In the genomic region with DNA sequence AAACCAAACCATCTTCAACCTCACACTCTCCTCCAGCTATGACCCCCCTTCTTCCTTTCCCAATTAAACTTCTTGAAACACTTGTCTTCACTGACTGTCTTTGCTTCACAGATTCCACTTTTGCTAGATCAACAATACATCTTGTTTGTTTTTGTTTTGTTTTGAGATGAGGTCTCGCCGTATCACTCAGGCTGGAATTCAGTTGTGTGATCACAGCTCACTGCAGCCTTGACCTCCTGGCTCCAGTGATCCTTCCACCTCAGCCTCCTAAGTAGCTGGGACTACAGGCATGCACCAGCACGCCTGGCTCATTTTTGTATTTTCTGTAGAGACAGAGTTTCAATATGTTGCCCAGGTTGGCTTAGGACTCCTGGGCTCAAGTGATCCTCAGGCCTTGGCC, we compare ENCODE assay signal across 25 cellular contexts.
"Had no signal": no experiment of that assay in that cellular context is flagged by ENCODE, and none has a peak within 500 bp of the region (broad histone marks: within the 10 kb centered on the region; RNA-seq: fewer than 3 reads in every experiment).

No MANE protein-coding gene starts in this region.

- H3K27me3 Mint-ChIP-seq: progenitor cell of endocrine pancreas had no signal

- ATAC-seq: heart left ventricle; mucosa of descending colon; naive thymus-derived CD4-positive, alpha-beta T cell; sciatic nerve; stimulated activated effector memory CD8-positive, alpha-beta T cell treated with anti-CD3 and anti-CD28 coated beads, Interleukin-12 subunit alpha, Interleukin-12 subunit beta, amount 100 ng/mL, for 72 hours; stimulated activated naive CD8-positive, alpha-beta T cell treated with anti-CD3 and anti-CD28 coated beads, Interleukin-15, Interleukin-2, amounts not matched to agents 100 U/mL and 50 U/mL, for 24 hours had no signal

- H2AFZ ChIP-seq: neural progenitor cell, parathyroid adenoma had no signal

- H3K79me2 ChIP-seq: parathyroid adenoma had no signal

- H3K9ac ChIP-seq: neural progenitor cell, parathyroid adenoma had no signal

- H3K36me3 Mint-ChIP-seq: stimulated activated effector memory CD8-positive, alpha-beta T cell treated with anti-CD3 and anti-CD28 coated beads, Interleukin-12 subunit alpha, Interleukin-12 subunit beta, amount 100 ng/mL, for 72 hours had no signal

- H3K9me3 ChIP-seq: neutrophil, testis, thyroid gland, upper lobe of left lung, vagina had no signal

- H3K27ac ChIP-seq: heart left ventricle, left ventricle myocardium inferior, neural progenitor cell, neutrophil, parathyroid adenoma, right atrium auricular region, skin epidermis, stomach, testis, thyroid gland, transverse colon, upper lobe of left lung, vagina had no signal

- H3K27ac Mint-ChIP-seq: naive thymus-derived CD4-positive, alpha-beta T cell; nephron; neural progenitor cell; progenitor cell of endocrine pancreas; stimulated activated effector memory CD8-positive, alpha-beta T cell treated with anti-CD3 and anti-CD28 coated beads, Interleukin-12 subunit alpha, Interleukin-12 subunit beta, amount 100 ng/mL, for 72 hours had no signal

- H3K4me3 Mint-ChIP-seq: nephron; neural progenitor cell; stimulated activated effector memory CD8-positive, alpha-beta T cell treated with anti-CD3 and anti-CD28 coated beads, Interleukin-12 subunit alpha, Interleukin-12 subunit beta, amount 100 ng/mL, for 72 hours had no signal

- H3K36me3 ChIP-seq: heart left ventricle, left ventricle myocardium inferior, neural progenitor cell, neutrophil, right atrium auricular region, stomach, thyroid gland, transverse colon, vagina had no signal

- H3K27me3 ChIP-seq: heart left ventricle, neural progenitor cell, neutrophil, right atrium auricular region, stomach, testis, thyroid gland, transverse colon, upper lobe of left lung, vagina had no signal

- H3K4me1 Mint-ChIP-seq: naive thymus-derived CD4-positive, alpha-beta T cell; nephron; neural progenitor cell; stimulated activated effector memory CD8-positive, alpha-beta T cell treated with anti-CD3 and anti-CD28 coated beads, Interleukin-12 subunit alpha, Interleukin-12 subunit beta, amount 100 ng/mL, for 72 hours had no signal

- DNase-seq: heart left ventricle; islet precursor cell; left ventricle myocardium inferior; midbrain; mucosa of descending colon; naive thymus-derived CD4-positive, alpha-beta T cell; occipital lobe; stimulated activated CD4-positive, alpha-beta T cell treated with anti-CD3 and anti-CD28 coated beads, Interleukin-4, amount 100 ng/mL, for 24 hours; stimulated activated naive CD8-positive, alpha-beta T cell treated with anti-CD3 and anti-CD28 coated beads, Interleukin-15, Interleukin-2, amounts not matched to agents 100 U/mL and 50 U/mL, for 24 hours; stomach; testis; thyroid gland; transverse colon; upper lobe of left lung had no signal

- H3K4me2 ChIP-seq: neural progenitor cell had no signal

- H3K4me1 ChIP-seq: heart left ventricle, neural progenitor cell, parathyroid adenoma, right atrium auricular region, stomach, testis, transverse colon, upper lobe of left lung, vagina had no signal

- H3K4me3 ChIP-seq: heart left ventricle, left ventricle myocardium inferior, lung, mucosa of descending colon, neural progenitor cell, right atrium auricular region, skin epidermis, stomach, testis, thyroid gland, transverse colon, upper lobe of left lung, vagina had no signal
